ENCODE assay signal across 8 cellular contexts in genomic region chr5:123549256-123549904, GRCh38. TPM values are rescaled to one million over a fixed set of nuclear protein-coding genes. Genes with fewer than 3 reads are reported as not detected.
DNase-seq lines count a peak whose midpoint lies in the region; ATAC-seq and TF ChIP-seq lines count a peak whose summit lies in the region.

No MANE protein-coding gene starts in this region.

- H3K27me3 Mint-ChIP-seq in naive thymus-derived CD4-positive, alpha-beta T cell: no peaks in the 10 kb centered on the region

- peak overlapping the region; percentile 11 to 91 (median 53) for H3K27ac Mint-ChIP-seq in naive thymus-derived CD4-positive, alpha-beta T cell

- peaks cover 16 to 48% (median 25%) of the 10 kb centered on the region in 7 donors for H3K4me1 Mint-ChIP-seq in naive thymus-derived CD4-positive, alpha-beta T cell

- CTCF ChIA-PET in naive thymus-derived CD4-positive, alpha-beta T cell (lab: Charles Lee): no interaction called here
- CTCF ChIA-PET in HEK293T (lab: Yijun Ruan, JAX): no interaction called here

- POLR2A ChIA-PET in naive thymus-derived CD4-positive, alpha-beta T cell (lab: Charles Lee): interaction anchor here (0.9 to 2.2 kb wide), 2 partner anchors 38 to 126 kb away, joined by 4 to 9 read pairs; partner anchors contain the start of genes CEP120 and CSNK1G3
- POLR2A ChIA-PET in HEK293T (lab: Yijun Ruan, JAX): interaction anchor here (1.3 kb wide), 1 partner anchor 126 kb away, joined by 4 read pairs; the partner anchor contains the start of gene CEP120

- no peaks in the 10 kb centered on the region for H3K36me3 ChIP-seq in naive thymus-derived CD4-positive, alpha-beta T cell (ENCODE audit: control insufficient read depth in 2 of 3, insufficient read depth in 3 of 3, low read length in 3 of 3)

- intact Hi-C loops in naive thymus-derived CD4-positive, alpha-beta T cell (cut with micrococcal nuclease): loop anchor here in 1 of 2 donors (1.0 to 2.0 kb wide), 4 partner anchors 8 to 126 kb away; partner anchors contain the start of genes CEP120 and CSNK1G3

- DNase-seq in activated CD4-positive, alpha-beta T cell treated with anti-CD3 and anti-CD28 coated beads for 4 hours: peak; percentile 39 to 41
- peak; percentile 7 to 57 (median 26) for DNase-seq in naive thymus-derived CD4-positive, alpha-beta T cell
- DNase-seq in kidney tubule cell (ENCODE audit: low spot score): no peak
- DNase-seq in HEK293T (ENCODE audit: extremely low spot score): no peak
- DNase-seq in NCI-H748 (lab: John Stamatoyannopoulos, UW; ENCODE audit: unreplicated experiment): no peak
- no peak for DNase-seq in inferior parietal cortex (ENCODE audit: extremely low spot score)

- H3K36me3 Mint-ChIP-seq in naive thymus-derived CD4-positive, alpha-beta T cell: peaks cover 0 to 23% (median 10%) of the 10 kb centered on the region in 5 donors

- H3K27ac ChIP-seq in naive thymus-derived CD4-positive, alpha-beta T cell (ENCODE audit: low read depth, low read length): peak overlapping the region; percentile 28

- ATAC-seq in GM19035 (IDR thresholded peaks at IDR 0.05; ENCODE audit: unreplicated experiment) (peak; percentile 99), HG03045 (IDR thresholded peaks at IDR 0.05; ENCODE audit: unreplicated experiment) (peak; percentile 100)
- peak; percentile 98 for ATAC-seq in naive thymus-derived CD4-positive, alpha-beta T cell

- no peaks in the 10 kb centered on the region for H3K9me3 ChIP-seq in naive thymus-derived CD4-positive, alpha-beta T cell (ENCODE audit: control insufficient read depth in 2 of 3, low read length in 3 of 3)

- H3K27me3 ChIP-seq in naive thymus-derived CD4-positive, alpha-beta T cell (ENCODE audit: control insufficient read depth in 2 of 2, insufficient read depth in 2 of 2, low read length in 2 of 2): no peaks in the 10 kb centered on the region

- H3K9me3 Mint-ChIP-seq in naive thymus-derived CD4-positive, alpha-beta T cell: no peaks in the 10 kb centered on the region

- peaks cover 9 to 25% of the 10 kb centered on the region in 2 donors for H3K4me1 ChIP-seq in naive thymus-derived CD4-positive, alpha-beta T cell (ENCODE audit: control insufficient read depth in 2 of 2, insufficient read depth in 2 of 2, low read length in 2 of 2)

- peak overlapping the region in 7 of 10 donors; percentile 1 to 58 (median 22) for H3K4me3 Mint-ChIP-seq in naive thymus-derived CD4-positive, alpha-beta T cell

- no peak overlapping the region for H3K4me3 ChIP-seq in naive thymus-derived CD4-positive, alpha-beta T cell (ENCODE audit: low read length)

TF ChIP-seq in HEK293T, 16 proteins besides CTCF, POLR2A, EP300 and RAD21:
- TF ChIP-seq HDGF (IDR thresholded peaks at IDR 0.05; ENCODE audit: borderline replicate concordance) (no peak), SUZ12 (IDR thresholded peaks at IDR 0.05) (no peak), NFRKB (IDR thresholded peaks at IDR 0.05) (no peak), FOXK2 (IDR thresholded peaks at IDR 0.05) (no peak), PKNOX1 (IDR thresholded peaks at IDR 0.05) (no peak), ZNF384 (IDR thresholded peaks at IDR 0.05) (no peak), FOXM1 (IDR thresholded peaks at IDR 0.05; ENCODE audit: borderline replicate concordance) (no peak), ARNT (IDR thresholded peaks at IDR 0.05) (no peak), ELF4 (IDR thresholded peaks at IDR 0.05) (no peak), FOXA1 (IDR thresholded peaks at IDR 0.05) (no peak), L3MBTL2 (conservative IDR thresholded peaks at IDR 0.05) (no peak), TARDBP (IDR thresholded peaks at IDR 0.05) (no peak), LEF1 (IDR thresholded peaks at IDR 0.05; ENCODE audit: borderline replicate concordance) (no peak), CTBP1 (IDR thresholded peaks at IDR 0.05; ENCODE audit: borderline replicate concordance) (no peak), SP1 (IDR thresholded peaks at IDR 0.05) (no peak), BHLHE40 (IDR thresholded peaks at IDR 0.05; ENCODE audit: borderline replicate concordance) (no peak)

RNA-seq across cellular contexts. Expression of gene CSNK1G3, which starts 37.4 kb away (rescaled TPM):
- 10 to 100 TPM; 33.1 to 83.8 (median 71.0) TPM for total RNA-seq in naive thymus-derived CD4-positive, alpha-beta T cell
- 10 to 100 TPM; 20.0 to 25.6 TPM for polyA plus RNA-seq in naive thymus-derived CD4-positive, alpha-beta T cell

Comparison
In these comparisons a context has a peak if more than half of its experiments do, and no peak if none do; other contexts are left out.
1. DNase-seq: peak in activated CD4-positive, alpha-beta T cell treated with anti-CD3 and anti-CD28 coated beads for 4 hours (2 of 2) and naive thymus-derived CD4-positive, alpha-beta T cell (9 of 9); none in kidney tubule cell (single experiment), HEK293T (single experiment), NCI-H748 (single experiment) and inferior parietal cortex (single experiment).
2. Peak in every context shown above with its lines, with median percentiles within 50 percentile points of each other: ATAC-seq.